Comparison of ENCODE assay signal across 8 cellular contexts in genomic region chr12:31323466-31324115, GRCh38. TPM values are rescaled to one million over a fixed set of nuclear protein-coding genes. Genes with fewer than 3 reads are reported as not detected.
DNase-seq lines count a peak whose midpoint lies in the region; ATAC-seq and TF ChIP-seq lines count a peak whose summit lies in the region.

No MANE protein-coding gene starts in this region.

- H3K4me3 ChIP-seq in HAP-1 (peak overlapping the region; percentile 87), osteoblast (ENCODE audit: insufficient read depth, low read length) (peak overlapping the region; percentile 92), upper lobe of left lung (peak overlapping the region; percentile 63 to 77 (median 70))

- no peaks in the 10 kb centered on the region for H3K9me3 Mint-ChIP-seq in activated CD8-positive, alpha-beta T cell treated with anti-CD3 and anti-CD28 coated beads, Interleukin-2, amount 10 ng/mL, durations not matched to agents 7 days and 5 days (ENCODE audit: insufficient read depth)

- H2AFZ ChIP-seq in osteoblast (ENCODE audit: low read length), result peak overlapping the region; percentile 97

- H3K27ac Mint-ChIP-seq in activated CD8-positive, alpha-beta T cell treated with anti-CD3 and anti-CD28 coated beads, Interleukin-2, amount 10 ng/mL, durations not matched to agents 7 days and 5 days, result peak overlapping the region; percentile 99

- H3K4me1 ChIP-seq in HAP-1, result peaks cover 48% of the 10 kb centered on the region
- H3K4me1 ChIP-seq in osteoblast (ENCODE audit: insufficient read depth, low read length), result peaks cover 15% of the 10 kb centered on the region
- H3K4me1 ChIP-seq in upper lobe of left lung, result peaks cover 9 to 29% (median 16%) of the 10 kb centered on the region in 4 donors

- WGBS in upper lobe of left lung, 2 donors, result 3 to 10% methylated on average over 11 to 30 of the region's 37 CpGs

- CTCF ChIA-PET in activated CD8-positive, alpha-beta T cell treated with anti-CD3 and anti-CD28 coated beads, Interleukin-2, amount 10 ng/mL, durations not matched to agents 7 days and 5 days (lab: Charles Lee), result interaction anchor here (3.1 kb wide), 1 partner anchor 52 kb away, joined by 12 read pairs; no protein-coding TSS in a partner anchor

- POLR2A ChIA-PET in activated CD8-positive, alpha-beta T cell treated with anti-CD3 and anti-CD28 coated beads, Interleukin-2, amount 10 ng/mL, durations not matched to agents 7 days and 5 days (lab: Charles Lee), result interaction anchor here (0.6 to 1.5 kb wide), 6 partner anchors 13 to 568 kb away, joined by 3 to 6 read pairs (median 4); no protein-coding TSS in a partner anchor

- no peaks in the 10 kb centered on the region for H4K20me1 ChIP-seq in osteoblast (ENCODE audit: insufficient read depth, low read length)

- H3K36me3 Mint-ChIP-seq in activated CD8-positive, alpha-beta T cell treated with anti-CD3 and anti-CD28 coated beads, Interleukin-2, amount 10 ng/mL, durations not matched to agents 7 days and 5 days (ENCODE audit: low read depth), result peaks cover 12% of the 10 kb centered on the region

- H3K4me3 Mint-ChIP-seq in activated CD8-positive, alpha-beta T cell treated with anti-CD3 and anti-CD28 coated beads, Interleukin-2, amount 10 ng/mL, durations not matched to agents 7 days and 5 days, result peak overlapping the region; percentile 98

- H3K27me3 Mint-ChIP-seq in activated CD8-positive, alpha-beta T cell treated with anti-CD3 and anti-CD28 coated beads, Interleukin-2, amount 10 ng/mL, durations not matched to agents 7 days and 5 days (ENCODE audit: low read depth), result no peaks in the 10 kb centered on the region

- H3K79me2 ChIP-seq in osteoblast (ENCODE audit: insufficient read depth, low read length), result peaks cover 55% of the 10 kb centered on the region

- peaks cover 53% of the 10 kb centered on the region for H3K4me1 Mint-ChIP-seq in activated CD8-positive, alpha-beta T cell treated with anti-CD3 and anti-CD28 coated beads, Interleukin-2, amount 10 ng/mL, durations not matched to agents 7 days and 5 days (ENCODE audit: low read depth)

- H3K27ac ChIP-seq in osteoblast (ENCODE audit: low read depth, low read length) (peak overlapping the region; percentile 34), upper lobe of left lung (peak overlapping the region; percentile 87 to 95 (median 92))

- TF ChIP-seq EP300 in upper lobe of left lung (IDR thresholded peaks at IDR 0.05), result no peak

- peak overlapping the region; percentile 100 for H3K4me2 ChIP-seq in osteoblast (ENCODE audit: insufficient read depth, low read length)

- no peaks in the 10 kb centered on the region for H3K27me3 ChIP-seq in HAP-1 (ENCODE audit: low read depth)
- H3K27me3 ChIP-seq in osteoblast (ENCODE audit: insufficient read depth, low read length), result peaks cover 5% of the 10 kb centered on the region
- H3K27me3 ChIP-seq in upper lobe of left lung, result no peaks in the 10 kb centered on the region

- DNase-seq in HAP-1 (ENCODE audit: low spot score in 2 of 2) (peak; percentile 43 to 55), NCI-H146 treated with DMSO at 0.1 percent for 48 hours (lab: John Stamatoyannopoulos, UW; ENCODE audit: unreplicated experiment) (peak; percentile 33), osteoblast (ENCODE audit: insufficient read length, low spot score, missing footprints) (peak; percentile 62), upper lobe of left lung (peak in 1 of 2 donors; percentile 65)
- DNase-seq in activated CD8-positive, alpha-beta T cell treated with anti-CD3 and anti-CD28 coated beads, Interleukin-2, amount 10 ng/mL, durations not matched to agents 7 days and 5 days, result peak; percentile 67

- peaks cover 8% of the 10 kb centered on the region for H3K36me3 ChIP-seq in HAP-1 (replicated peaks)
- H3K36me3 ChIP-seq in osteoblast (ENCODE audit: insufficient read depth, low read length), result no peaks in the 10 kb centered on the region
- no peaks in the 10 kb centered on the region for H3K36me3 ChIP-seq in upper lobe of left lung

- in situ Hi-C loops in HAP-1 (cut with MboI; ENCODE audit: low sequenced_read_pairs), result no loop called here

- TF ChIP-seq POLR2A in upper lobe of left lung (IDR thresholded peaks at IDR 0.05), result no peak

- peak; percentile 27 for ATAC-seq in GM18498 (IDR thresholded peaks at IDR 0.05; ENCODE audit: unreplicated experiment)
- peak; percentile 31 for ATAC-seq in activated CD8-positive, alpha-beta T cell treated with anti-CD3 and anti-CD28 coated beads, Interleukin-2, amount 10 ng/mL, durations not matched to agents 7 days and 5 days
- ATAC-seq in esophagus mucosa, result peak; percentile 15
- ATAC-seq in upper lobe of left lung (ENCODE audit: low FRiP score in 2 of 2), result peak in 1 of 2 donors; percentile 1
- ATAC-seq in GM21367 (IDR thresholded peaks at IDR 0.05; ENCODE audit: unreplicated experiment), result no peak

- TF ChIP-seq CTCF in osteoblast (IDR thresholded peaks at IDR 0.05; ENCODE audit: extremely low read depth, low read depth, low read length) (no peak), upper lobe of left lung (IDR thresholded peaks at IDR 0.05) (no peak)

- no peaks in the 10 kb centered on the region for H3K9me3 ChIP-seq in HAP-1
- no peaks in the 10 kb centered on the region for H3K9me3 ChIP-seq in osteoblast (ENCODE audit: low read depth, low read length)
- no peaks in the 10 kb centered on the region for H3K9me3 ChIP-seq in upper lobe of left lung

RNA-seq across cellular contexts. Expression of gene SINHCAF, which starts 2.4 kb away (rescaled TPM):
- 10 to 100 TPM; 81.9 to 98.0 TPM for total RNA-seq in activated CD8-positive, alpha-beta T cell treated with anti-CD3 and anti-CD28 coated beads, Interleukin-2, amount 10 ng/mL, durations not matched to agents 7 days and 5 days
- total RNA-seq in esophagus mucosa (46.6 TPM), osteoblast (11.2 and 16.5 TPM in 2 replicates), upper lobe of left lung (10 to 100 TPM; 26.2 to 96.9 (median 42.0) TPM)
